ENCODE assay signal across 26 cellular contexts in the genomic region with DNA sequence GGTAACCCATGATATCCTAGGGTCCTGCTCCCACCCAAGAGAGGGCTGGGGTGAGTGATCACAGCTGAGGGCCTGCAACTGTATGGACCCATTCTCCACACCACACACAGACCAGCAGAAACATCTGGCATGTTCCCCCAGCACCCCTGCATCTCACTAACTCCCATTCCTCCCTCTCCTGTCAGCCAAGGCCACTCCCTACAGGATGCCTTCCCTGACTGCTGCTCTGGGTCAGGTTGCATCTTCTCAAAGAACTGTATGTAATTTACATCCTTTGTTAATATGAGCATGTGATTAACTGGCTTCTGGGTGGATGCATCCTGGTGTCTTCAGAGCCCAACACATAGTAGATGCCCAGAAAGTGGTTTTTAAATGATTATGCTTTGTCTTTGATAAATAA.
"Had no signal": no experiment of that assay in that cellular context is flagged by ENCODE, and none has a peak within 500 bp of the region (broad histone marks: within the 10 kb centered on the region; RNA-seq: fewer than 3 reads in every experiment).

No MANE protein-coding gene starts in this region.

- H3K36me3 Mint-ChIP-seq: activated naive CD4-positive, alpha-beta T cell treated with anti-CD3 and anti-CD28 coated beads, Interleukin-2, amount 10 ng/mL, durations not matched to agents 7 days and 5 days; activated naive CD4-positive, alpha-beta T cell treated with anti-CD3 and anti-CD28 coated beads, Interleukin-2, amount 50 U/mL, for 72 hours; activated naive CD8-positive, alpha-beta T cell treated with anti-CD3 and anti-CD28 coated beads, Interleukin-2, amount 10 ng/mL, durations not matched to agents 7 days and 5 days; brain had no signal

- H3K9me3 ChIP-seq: ascending aorta, breast epithelium, colonic mucosa had no signal

- H3K4me3 Mint-ChIP-seq: activated B cell treated with CpG ODN at 0.5 μM for 24 hours; activated CD8-positive, alpha-beta T cell treated with anti-CD3 and anti-CD28 coated beads for 36 hours; activated naive CD4-positive, alpha-beta T cell treated with anti-CD3 and anti-CD28 coated beads, Interleukin-2, amount 10 ng/mL, durations not matched to agents 7 days and 5 days; activated naive CD8-positive, alpha-beta T cell treated with anti-CD3 and anti-CD28 coated beads, Interleukin-2, amount 10 ng/mL, durations not matched to agents 7 days and 5 days; activated T-cell treated with anti-CD3 and anti-CD28 coated beads, Interleukin-2, amount 50 U/mL, for 24 hours; activated T-cell treated with anti-CD3 and anti-CD28 coated beads, Interleukin-2, amount 50 U/mL, for 72 hours; brain had no signal

- ATAC-seq: activated CD4-positive, CD25-positive, alpha-beta regulatory T cell treated with anti-CD3 and anti-CD28 coated beads, Interleukin-2, amount 50 U/mL, for 24 hours; activated CD8-positive, alpha-beta T cell treated with anti-CD3 and anti-CD28 coated beads for 36 hours; activated naive CD4-positive, alpha-beta T cell treated with anti-CD3 and anti-CD28 coated beads, Interleukin-2, amount 50 U/mL, for 72 hours; activated T-cell treated with anti-CD3 and anti-CD28 coated beads, Interleukin-2, amount 50 U/mL, for 72 hours had no signal

- H3K36me3 ChIP-seq: ascending aorta, breast epithelium, cardiac muscle cell, colonic mucosa had no signal

- H3K27ac Mint-ChIP-seq: activated B cell treated with CpG ODN at 0.5 μM for 24 hours; activated CD8-positive, alpha-beta T cell treated with anti-CD3 and anti-CD28 coated beads for 36 hours; activated naive CD4-positive, alpha-beta T cell treated with anti-CD3 and anti-CD28 coated beads, Interleukin-2, amount 10 ng/mL, durations not matched to agents 7 days and 5 days; activated naive CD4-positive, alpha-beta T cell treated with anti-CD3 and anti-CD28 coated beads, Interleukin-2, amount 50 U/mL, for 72 hours; activated naive CD8-positive, alpha-beta T cell treated with anti-CD3 and anti-CD28 coated beads, Interleukin-2, amount 10 ng/mL, durations not matched to agents 7 days and 5 days; activated T-cell treated with anti-CD3 and anti-CD28 coated beads, Interleukin-2, amount 50 U/mL, for 24 hours; activated T-cell treated with anti-CD3 and anti-CD28 coated beads, Interleukin-2, amount 50 U/mL, for 72 hours; brain had no signal

- H3K27me3 ChIP-seq: ascending aorta, breast epithelium, cardiac muscle cell, colonic mucosa had no signal

- H3K9me3 Mint-ChIP-seq: activated B cell treated with CpG ODN at 0.5 μM for 24 hours; activated CD8-positive, alpha-beta T cell treated with anti-CD3 and anti-CD28 coated beads for 36 hours; activated naive CD4-positive, alpha-beta T cell treated with anti-CD3 and anti-CD28 coated beads, Interleukin-2, amount 10 ng/mL, durations not matched to agents 7 days and 5 days; activated naive CD4-positive, alpha-beta T cell treated with anti-CD3 and anti-CD28 coated beads, Interleukin-2, amount 50 U/mL, for 72 hours; activated naive CD8-positive, alpha-beta T cell treated with anti-CD3 and anti-CD28 coated beads, Interleukin-2, amount 10 ng/mL, durations not matched to agents 7 days and 5 days; activated T-cell treated with anti-CD3 and anti-CD28 coated beads, Interleukin-2, amount 50 U/mL, for 24 hours; activated T-cell treated with anti-CD3 and anti-CD28 coated beads, Interleukin-2, amount 50 U/mL, for 72 hours had no signal

- H3K4me1 ChIP-seq: ascending aorta, breast epithelium, colonic mucosa had no signal

- DNase-seq: activated B cell treated with CpG ODN at 0.5 μM for 24 hours; activated CD4-positive, alpha-beta T cell treated with anti-CD3 and anti-CD28 coated beads for 48 hours; activated CD4-positive, alpha-beta T cell treated with anti-CD3 and anti-CD28 coated beads, Interleukin-2, amount 50 U/mL, for 1 hour; activated CD4-positive, alpha-beta T cell treated with anti-CD3 and anti-CD28 coated beads, Interleukin-2, amount 50 U/mL, for 48 hours; activated CD8-positive, alpha-beta memory T cell treated with anti-CD3 and anti-CD28 coated beads for 24 hours; activated CD8-positive, alpha-beta memory T cell treated with anti-CD3 and anti-CD28 coated beads, Interleukin-2, amount 50 U/mL, for 4 hours; activated CD8-positive, alpha-beta T cell treated with anti-CD3 and anti-CD28 coated beads for 36 hours; activated gamma-delta T cell; activated naive CD4-positive, alpha-beta T cell; activated naive CD4-positive, alpha-beta T cell treated with anti-CD3 and anti-CD28 coated beads, Interleukin-2, amount 10 ng/mL, durations not matched to agents 7 days and 5 days; activated naive CD8-positive, alpha-beta T cell treated with anti-CD3 and anti-CD28 coated beads, Interleukin-2, amount 10 ng/mL, durations not matched to agents 7 days and 5 days; activated T-cell treated with anti-CD3 and anti-CD28 coated beads for 4 hours; activated T-cell treated with anti-CD3 and anti-CD28 coated beads, Interleukin-2, amount 50 U/mL, for 24 hours; activated T-cell treated with anti-CD3 and anti-CD28 coated beads, Interleukin-2, amount 50 U/mL, for 72 hours; central memory CD4-positive, alpha-beta T cell; cerebellar nuclear complex; colonic mucosa; effector CD8-positive, alpha-beta T cell; foreskin fibroblast; T-helper 2 cell had no signal

- H3K27ac ChIP-seq: ascending aorta, breast epithelium, cardiac muscle cell, colonic mucosa had no signal

- H3K4me1 Mint-ChIP-seq: activated B cell treated with CpG ODN at 0.5 μM for 24 hours; activated naive CD4-positive, alpha-beta T cell treated with anti-CD3 and anti-CD28 coated beads, Interleukin-2, amount 10 ng/mL, durations not matched to agents 7 days and 5 days; activated naive CD8-positive, alpha-beta T cell treated with anti-CD3 and anti-CD28 coated beads, Interleukin-2, amount 10 ng/mL, durations not matched to agents 7 days and 5 days had no signal

- H3K4me3 ChIP-seq: ascending aorta, breast epithelium, cardiac muscle cell, colonic mucosa had no signal
